Comparison of ENCODE assay signal across 11 cellular contexts in genomic region chr5:177520906-177521513, GRCh38. TPM values are rescaled to one million over a fixed set of nuclear protein-coding genes. Genes with fewer than 3 reads are reported as not detected.
DNase-seq lines count a peak whose midpoint lies in the region; ATAC-seq and TF ChIP-seq lines count a peak whose summit lies in the region.
"Had no signal": no experiment of that assay in that cellular context is flagged by ENCODE, and none has a peak within 500 bp of the region (broad histone marks: within the 10 kb centered on the region; RNA-seq: fewer than 3 reads in every experiment).

No MANE protein-coding gene starts in this region.

- POLR2A ChIA-PET in activated CD8-positive, alpha-beta T cell treated with anti-CD3 and anti-CD28 coated beads, Interleukin-2, amount 10 ng/mL, durations not matched to agents 7 days and 5 days (lab: Charles Lee), result no interaction called here

- TF ChIP-seq EP300 in suprapubic skin (IDR thresholded peaks at IDR 0.05), result no peak

- no peaks in the 10 kb centered on the region for H3K9me3 ChIP-seq in BLaER1 treated with 17β-estradiol and CSF1 and Interleukin-3, amounts not matched to agents 10 nM and 100 nM (replicated peaks in 1 of 11)
- H3K9me3 ChIP-seq in GM23248 (ENCODE audit: low read depth) (no peaks in the 10 kb centered on the region), suprapubic skin (no peaks in the 10 kb centered on the region)
- H3K9me3 ChIP-seq: upper lobe of left lung had no signal

- DNase-seq in GM23248, result peak; percentile 35
- no peak for DNase-seq in activated CD8-positive, alpha-beta T cell treated with anti-CD3 and anti-CD28 coated beads, Interleukin-2, amount 10 ng/mL, durations not matched to agents 7 days and 5 days
- DNase-seq in myocyte (ENCODE audit: low read depth), result peak; percentile 88
- DNase-seq in HuH-7 (ENCODE audit: low spot score), result no peak
- DNase-seq in suprapubic skin (ENCODE audit: low spot score in 2 of 2), result no peak
- DNase-seq: NCI-H748 treated with DMSO at 0.1 percent for 48 hours; stimulated activated CD4-positive, alpha-beta T cell treated with anti-CD3 and anti-CD28 coated beads, Interleukin-4, amount 100 ng/mL, for 4 hours; upper lobe of left lung had no signal

- CTCF ChIA-PET in activated CD8-positive, alpha-beta T cell treated with anti-CD3 and anti-CD28 coated beads, Interleukin-2, amount 10 ng/mL, durations not matched to agents 7 days and 5 days (lab: Charles Lee), result interaction anchor here (0.9 to 1.4 kb wide), 2 partner anchors 26 to 64 kb away, joined by 3 to 4 read pairs; no protein-coding TSS in a partner anchor

- no peak for ATAC-seq in activated CD8-positive, alpha-beta T cell treated with anti-CD3 and anti-CD28 coated beads, Interleukin-2, amount 10 ng/mL, durations not matched to agents 7 days and 5 days
- ATAC-seq in esophagus mucosa (no peak), HG02885 (IDR thresholded peaks at IDR 0.05; ENCODE audit: poor library complexity, unreplicated experiment) (no peak)

- H3K27ac ChIP-seq in BLaER1 treated with 17β-estradiol and CSF1 and Interleukin-3, amounts not matched to agents 10 nM and 100 nM, result peak overlapping the region in 10 of 11 experiments; percentile 16 to 86 (median 74); a peak in 19 of 22 replicates
- H3K27ac ChIP-seq in GM23248 (no peak overlapping the region), suprapubic skin (no peak overlapping the region)
- H3K27ac ChIP-seq: upper lobe of left lung had no signal

- TF ChIP-seq POLR2A in suprapubic skin (IDR thresholded peaks at IDR 0.05), result no peak

- peak overlapping the region; percentile 38 to 78 (median 64); a peak in 19 of 22 replicates for H3K9ac ChIP-seq in BLaER1 treated with 17β-estradiol and CSF1 and Interleukin-3, amounts not matched to agents 10 nM and 100 nM
- H3K9ac ChIP-seq in GM23248, result no peak overlapping the region

- H3K27me3 ChIP-seq in BLaER1 treated with 17β-estradiol and CSF1 and Interleukin-3, amounts not matched to agents 10 nM and 100 nM, result no peaks in the 10 kb centered on the region
- no peaks in the 10 kb centered on the region for H3K27me3 ChIP-seq in GM23248 (replicated peaks; ENCODE audit: insufficient read depth)
- no peaks in the 10 kb centered on the region for H3K27me3 ChIP-seq in suprapubic skin
- H3K27me3 ChIP-seq: upper lobe of left lung had no signal

- H3K27me3 Mint-ChIP-seq in activated CD8-positive, alpha-beta T cell treated with anti-CD3 and anti-CD28 coated beads, Interleukin-2, amount 10 ng/mL, durations not matched to agents 7 days and 5 days (ENCODE audit: low read depth), result no peaks in the 10 kb centered on the region

- peak overlapping the region; percentile 23 to 92 (median 83); a peak in 21 of 22 replicates for H3K4me2 ChIP-seq in BLaER1 treated with 17β-estradiol and CSF1 and Interleukin-3, amounts not matched to agents 10 nM and 100 nM
- no peak overlapping the region for H3K4me2 ChIP-seq in GM23248 (ENCODE audit: unreplicated experiment)

- 88 to 96% methylated on average over 2 of the region's 2 CpGs for WGBS in GM23248 (ENCODE audit: low coverage in 1 of 2, low lambda C conversion rate in 2 of 2, missing lambda C conversion rate in 2 of 2), 2 experiments
- 100% methylated on average over 1 of the region's 2 CpGs for WGBS in suprapubic skin

- H3K9me3 Mint-ChIP-seq in activated CD8-positive, alpha-beta T cell treated with anti-CD3 and anti-CD28 coated beads, Interleukin-2, amount 10 ng/mL, durations not matched to agents 7 days and 5 days (ENCODE audit: insufficient read depth), result no peaks in the 10 kb centered on the region

- peaks cover 39% of the 10 kb centered on the region for H3K4me1 Mint-ChIP-seq in activated CD8-positive, alpha-beta T cell treated with anti-CD3 and anti-CD28 coated beads, Interleukin-2, amount 10 ng/mL, durations not matched to agents 7 days and 5 days (ENCODE audit: low read depth)

- H3K36me3 ChIP-seq in BLaER1 treated with 17β-estradiol and CSF1 and Interleukin-3, amounts not matched to agents 10 nM and 100 nM, result peaks cover 63 to 73% (median 71%) of the 10 kb centered on the region in 11 experiments
- H3K36me3 ChIP-seq in GM23248 (ENCODE audit: low read depth) (peaks cover 19% of the 10 kb centered on the region), suprapubic skin (peaks cover 55% of the 10 kb centered on the region)

- H3K79me2 ChIP-seq in GM23248 (ENCODE audit: insufficient read depth), result peaks cover 48% of the 10 kb centered on the region

- H2AFZ ChIP-seq in GM23248, result no peak overlapping the region

- H3K27ac Mint-ChIP-seq in activated CD8-positive, alpha-beta T cell treated with anti-CD3 and anti-CD28 coated beads, Interleukin-2, amount 10 ng/mL, durations not matched to agents 7 days and 5 days, result peak overlapping the region; percentile 84

- no peaks in the 10 kb centered on the region for H3K9me2 ChIP-seq in GM23248 (ENCODE audit: insufficient read depth)

- peak overlapping the region in 5 of 10 experiments; percentile 24 to 41 (median 35); a peak in 9 of 20 replicates for H3K4me3 ChIP-seq in BLaER1 treated with 17β-estradiol and CSF1 and Interleukin-3, amounts not matched to agents 10 nM and 100 nM
- H3K4me3 ChIP-seq in GM23248 (no peak overlapping the region), suprapubic skin (no peak overlapping the region)
- H3K4me3 ChIP-seq: upper lobe of left lung had no signal

- H3K36me3 Mint-ChIP-seq in activated CD8-positive, alpha-beta T cell treated with anti-CD3 and anti-CD28 coated beads, Interleukin-2, amount 10 ng/mL, durations not matched to agents 7 days and 5 days (ENCODE audit: low read depth), result peaks cover 37% of the 10 kb centered on the region

- peaks cover 6 to 57% (median 25%) of the 10 kb centered on the region in 11 experiments; a peak in 13 of 22 replicates for H4K20me1 ChIP-seq in BLaER1 treated with 17β-estradiol and CSF1 and Interleukin-3, amounts not matched to agents 10 nM and 100 nM
- no peaks in the 10 kb centered on the region for H4K20me1 ChIP-seq in GM23248 (ENCODE audit: insufficient read depth)

- no peak for TF ChIP-seq CTCF in suprapubic skin (IDR thresholded peaks at IDR 0.05)

- H3F3A ChIP-seq in GM23248 (ENCODE audit: insufficient read depth), result peaks cover 8% of the 10 kb centered on the region; the same call in 1 of the 2 replicates

- peaks cover 29 to 47% (median 40%) of the 10 kb centered on the region in 10 experiments for H3K4me1 ChIP-seq in BLaER1 treated with 17β-estradiol and CSF1 and Interleukin-3, amounts not matched to agents 10 nM and 100 nM
- peaks cover 6% of the 10 kb centered on the region; the same call in 1 of the 2 replicates for H3K4me1 ChIP-seq in GM23248 (ENCODE audit: insufficient read depth)
- H3K4me1 ChIP-seq in suprapubic skin, result peaks cover 12% of the 10 kb centered on the region

- H3K4me3 Mint-ChIP-seq in activated CD8-positive, alpha-beta T cell treated with anti-CD3 and anti-CD28 coated beads, Interleukin-2, amount 10 ng/mL, durations not matched to agents 7 days and 5 days, result no peak overlapping the region

- in situ Hi-C loops in GM23248 (cut with MboI), result no loop called here

RNA-seq across cellular contexts. Expression of gene DDX41, which starts 4.2 kb away (rescaled TPM):
- 78.5 and 117 TPM in 2 replicates for total RNA-seq in GM23248 (2014; rRNA removed; shearing (Covaris generic))
- polyA plus RNA-seq in GM23248 (2016; fragmentation: Nextera tagmentation; extraction: Ambion mirVana), result 63.0 and 67.9 TPM in 2 replicates
- 100 to 1,000 TPM; 135 to 149 TPM for total RNA-seq in activated CD8-positive, alpha-beta T cell treated with anti-CD3 and anti-CD28 coated beads, Interleukin-2, amount 10 ng/mL, durations not matched to agents 7 days and 5 days
- 87.2 and 112 TPM in 2 replicates for total RNA-seq in myocyte
- polyA plus RNA-seq in myocyte (2012), result 299 TPM
- 100 to 1,000 TPM in 2 of 4 donors, 10 to 100 TPM in 2; 83.8 to 148 (median 103) TPM for total RNA-seq in suprapubic skin
- 64.2 TPM for total RNA-seq in esophagus mucosa

RNA-seq across cellular contexts. Expression of gene DOK3, which starts 11.4 kb away (rescaled TPM):
- 0.25 and 0.97 TPM in 2 replicates for total RNA-seq in GM23248 (2014; rRNA removed; shearing (Covaris generic))
- polyA plus RNA-seq in GM23248 (2016; fragmentation: Nextera tagmentation; extraction: Ambion mirVana), result 0.76 and 0.80 TPM in 2 replicates
- 1 to 10 TPM; 7.3 to 7.8 TPM for total RNA-seq in activated CD8-positive, alpha-beta T cell treated with anti-CD3 and anti-CD28 coated beads, Interleukin-2, amount 10 ng/mL, durations not matched to agents 7 days and 5 days
- total RNA-seq in myocyte (21.7 and 29.3 TPM in 2 replicates), suprapubic skin (1 to 10 TPM in 3 of 4 donors, under 1 TPM in 1; 0.89 to 7.3 (median 1.8) TPM), esophagus mucosa (3.3 TPM)
- 13.7 TPM for polyA plus RNA-seq in myocyte (2012)

RNA-seq across cellular contexts. Expression of gene PDLIM7, which starts 23.6 kb away (rescaled TPM):
- total RNA-seq in GM23248 (2014; rRNA removed; shearing (Covaris generic)), result 320 and 357 TPM in 2 replicates
- polyA plus RNA-seq in GM23248 (2016; fragmentation: Nextera tagmentation; extraction: Ambion mirVana), result 551 and 556 TPM in 2 replicates
- 10 to 100 TPM; 62.5 to 67.3 TPM for total RNA-seq in activated CD8-positive, alpha-beta T cell treated with anti-CD3 and anti-CD28 coated beads, Interleukin-2, amount 10 ng/mL, durations not matched to agents 7 days and 5 days
- 302 and 340 TPM in 2 replicates for total RNA-seq in myocyte
- 616 TPM for polyA plus RNA-seq in myocyte (2012)
- 10 to 100 TPM; 28.7 to 41.3 (median 32.0) TPM for total RNA-seq in suprapubic skin
- 23.0 TPM for total RNA-seq in esophagus mucosa

RNA-seq across cellular contexts. Expression of gene FAM193B, which starts 33.4 kb away (rescaled TPM):
- 21.9 and 22.9 TPM in 2 replicates for total RNA-seq in GM23248 (2014; rRNA removed; shearing (Covaris generic))
- 6.1 and 8.0 TPM in 2 replicates for polyA plus RNA-seq in GM23248 (2016; fragmentation: Nextera tagmentation; extraction: Ambion mirVana)
- total RNA-seq in activated CD8-positive, alpha-beta T cell treated with anti-CD3 and anti-CD28 coated beads, Interleukin-2, amount 10 ng/mL, durations not matched to agents 7 days and 5 days, result 100 to 1,000 TPM in 1 of 2 experiments, 10 to 100 TPM in 1; 95.8 to 105 TPM
- total RNA-seq in myocyte (33.5 and 42.0 TPM in 2 replicates), suprapubic skin (100 to 1,000 TPM in 1 of 4 donors, 10 to 100 TPM in 3; 55.6 to 328 (median 78.2) TPM), esophagus mucosa (31.6 TPM)
- polyA plus RNA-seq in myocyte (2012), result 70.4 TPM

RNA-seq across cellular contexts. Expression of gene DBN1, which starts 47.6 kb away (rescaled TPM):
- total RNA-seq in GM23248 (2014; rRNA removed; shearing (Covaris generic)), result 224 and 257 TPM in 2 replicates
- 160 and 163 TPM in 2 replicates for polyA plus RNA-seq in GM23248 (2016; fragmentation: Nextera tagmentation; extraction: Ambion mirVana)
- total RNA-seq in activated CD8-positive, alpha-beta T cell treated with anti-CD3 and anti-CD28 coated beads, Interleukin-2, amount 10 ng/mL, durations not matched to agents 7 days and 5 days, result 100 to 1,000 TPM in 1 of 2 experiments, 10 to 100 TPM in 1; 92.9 to 104 TPM
- total RNA-seq in myocyte (311 and 455 TPM in 2 replicates), suprapubic skin (10 to 100 TPM; 13.1 to 43.4 (median 25.3) TPM), esophagus mucosa (27.2 TPM)
- 336 TPM for polyA plus RNA-seq in myocyte (2012)

Comparison
In these comparisons a context has a peak if more than half of its experiments do, and no peak if none do; other contexts are left out.
1. H3K27ac ChIP-seq: peak in BLaER1 treated with 17β-estradiol and CSF1 and Interleukin-3, amounts not matched to agents 10 nM and 100 nM (10 of 11); none in GM23248 (single experiment) and suprapubic skin (single experiment).
2. DNase-seq: peak in GM23248 (single experiment) and myocyte (single experiment); none in activated CD8-positive, alpha-beta T cell treated with anti-CD3 and anti-CD28 coated beads, Interleukin-2, amount 10 ng/mL, durations not matched to agents 7 days and 5 days (single experiment), HuH-7 (single experiment) and suprapubic skin (0 of 2).